Comparison of ENCODE assay signal across 8 cellular contexts in genomic region chr12:1628671-1629337, GRCh38. TPM values are rescaled to one million over a fixed set of nuclear protein-coding genes. Genes with fewer than 3 reads are reported as not detected.
DNase-seq lines count a peak whose midpoint lies in the region; ATAC-seq and TF ChIP-seq lines count a peak whose summit lies in the region.

Gene WNT5B, plus strand, starts transcription at chr12:1629231. Its CDS starts 2,124 bp downstream, at chr12:1631355.

- no peaks in the 10 kb centered on the region for H3K9me3 ChIP-seq in right atrium auricular region
- H3K9me3 ChIP-seq in vagina: no peaks in the 10 kb centered on the region

- no peak for TF ChIP-seq CTCF in right atrium auricular region (IDR thresholded peaks at IDR 0.05)
- TF ChIP-seq CTCF in vagina (IDR thresholded peaks at IDR 0.05): no peak
- no peak for TF ChIP-seq CTCF in GM13977 (IDR thresholded peaks at IDR 0.05; ENCODE audit: extremely low read depth, insufficient read depth, missing control alignments)

- H3K27me3 ChIP-seq in right atrium auricular region (no peaks in the 10 kb centered on the region), vagina (no peaks in the 10 kb centered on the region)

- in situ Hi-C loops in GM13977 (cut with MboI; ENCODE audit: low pct_unique_long_range_greater_than_20kb, low sequenced_read_pairs, unreplicated experiment): no loop called here

- H3K36me3 ChIP-seq in right atrium auricular region: no peaks in the 10 kb centered on the region
- H3K36me3 ChIP-seq in vagina: no peaks in the 10 kb centered on the region

- TF ChIP-seq POLR2A in vagina (IDR thresholded peaks at IDR 0.05): no peak

- H3K4me3 ChIP-seq in right atrium auricular region: peak within 1 kb of the TSS; percentile 40 to 60
- H3K4me3 ChIP-seq in vagina: peak within 1 kb of the TSS; percentile 47 to 82

- H3K4me1 ChIP-seq in right atrium auricular region (peaks cover 0 to 43% of the 10 kb centered on the region in 2 donors), vagina (peaks cover 30% of the 10 kb centered on the region)

- intact Hi-C loops in Right ventricle myocardium superior (cut with DNase I): no loop called here
- intact Hi-C loops in vagina (cut with DNase I): loop anchor here (10.0 kb wide), 1 partner anchor 1296 kb away; no protein-coding TSS in a partner anchor

- H3K27ac ChIP-seq in right atrium auricular region (peak within 1 kb of the TSS in 1 of 2 donors; percentile 41), caudate nucleus (ENCODE audit: low read depth, low read length) (peak within 1 kb of the TSS; percentile 58), vagina (peak within 1 kb of the TSS; percentile 22)

- DNase-seq in right atrium auricular region (ENCODE audit: low spot score) (no peak), Right ventricle myocardium superior (no peak), caudate nucleus (lab: John Stamatoyannopoulos, UW) (no peak), myocyte (ENCODE audit: low read depth) (no peak), vagina (ENCODE audit: extremely low spot score in 2 of 2) (no peak), NCI-H2227 treated with DMSO at 0.1 percent for 48 hours (lab: John Stamatoyannopoulos, UW) (no peak), GM13977 (ENCODE audit: low spot score) (no peak)

- ATAC-seq in Right ventricle myocardium superior (ENCODE audit: poor library complexity): no peak
- ATAC-seq in GM18861 (IDR thresholded peaks at IDR 0.05; ENCODE audit: unreplicated experiment): no peak

RNA-seq across cellular contexts. Expression of gene WNT5B, which starts in this region (rescaled TPM):
- 1 to 10 TPM; 1.5 to 3.0 TPM for total RNA-seq in right atrium auricular region
- total RNA-seq in Right ventricle myocardium superior: 3.2 TPM
- total RNA-seq in myocyte: 17.6 and 19.1 TPM in 2 replicates
- 49.2 TPM for polyA plus RNA-seq in myocyte (2012)
- 7.6 TPM for total RNA-seq in vagina
